Comparison of ENCODE assay signal across 13 cellular contexts in genomic region chr10:98316661-98317060, GRCh38. TPM values are rescaled to one million over a fixed set of nuclear protein-coding genes. Genes with fewer than 3 reads are reported as not detected.
DNase-seq lines count a peak whose midpoint lies in the region; ATAC-seq and TF ChIP-seq lines count a peak whose summit lies in the region.
"Had no signal": no experiment of that assay in that cellular context is flagged by ENCODE, and none has a peak within 500 bp of the region (broad histone marks: within the 10 kb centered on the region; RNA-seq: fewer than 3 reads in every experiment).

No MANE protein-coding gene starts in this region.

- peaks cover 9% of the 10 kb centered on the region for H3K4me1 Mint-ChIP-seq in endothelial cell (ENCODE audit: unreplicated experiment)
- H3K4me1 Mint-ChIP-seq: T-cell had no signal

- H3K4me3 Mint-ChIP-seq in endothelial cell (ENCODE audit: unreplicated experiment), result no peak overlapping the region
- H3K4me3 Mint-ChIP-seq: CD4-positive, alpha-beta T cell; T-cell had no signal

- no peaks in the 10 kb centered on the region for H3K9me3 Mint-ChIP-seq in endothelial cell (ENCODE audit: unreplicated experiment)
- H3K9me3 Mint-ChIP-seq: CD4-positive, alpha-beta T cell; T-cell had no signal

- H3K4me2 ChIP-seq in BLaER1 treated with 17β-estradiol and CSF1 and Interleukin-3, amounts not matched to agents 10 nM and 100 nM, result peak overlapping the region; percentile 46 to 79 (median 75)

- H3K27ac ChIP-seq in BLaER1 treated with 17β-estradiol and CSF1 and Interleukin-3, amounts not matched to agents 10 nM and 100 nM, result peak overlapping the region in 4 of 11 experiments; percentile 19 to 59 (median 37); a peak in 6 of 22 replicates
- H3K27ac ChIP-seq in left lung, result no peak overlapping the region
- H3K27ac ChIP-seq: uterus had no signal

- peaks cover 0 to 15% (median 0%) of the 10 kb centered on the region in 11 experiments; a peak in 4 of 22 replicates for H3K27me3 ChIP-seq in BLaER1 treated with 17β-estradiol and CSF1 and Interleukin-3, amounts not matched to agents 10 nM and 100 nM
- no peaks in the 10 kb centered on the region for H3K27me3 ChIP-seq in left lung
- H3K27me3 ChIP-seq: uterus had no signal

- intact Hi-C loops in left lung (cut with DNase I), result no loop called here
- intact Hi-C loops in posterior vena cava (cut with DNase I), result loop anchor here in 1 of 2 donors (10.0 kb wide), 1 partner anchor 52 kb away; the partner anchor contains the start of gene LOXL4

- no peaks in the 10 kb centered on the region for H3K36me3 ChIP-seq in BLaER1 treated with 17β-estradiol and CSF1 and Interleukin-3, amounts not matched to agents 10 nM and 100 nM
- no peaks in the 10 kb centered on the region for H3K36me3 ChIP-seq in left lung
- H3K36me3 ChIP-seq: uterus had no signal

- H3K9me3 ChIP-seq in BLaER1 treated with 17β-estradiol and CSF1 and Interleukin-3, amounts not matched to agents 10 nM and 100 nM (replicated peaks in 1 of 11), result peaks cover 0 to 8% (median 0%) of the 10 kb centered on the region in 11 experiments; a peak in 2 of 22 replicates
- no peaks in the 10 kb centered on the region for H3K9me3 ChIP-seq in left lung
- H3K9me3 ChIP-seq: uterus had no signal

- DNase-seq in M059J (ENCODE audit: low read depth), result peak; percentile 63
- no peak for DNase-seq in endothelial cell (ENCODE audit: low spot score)
- DNase-seq in left lung, result no peak
- no peak for DNase-seq in NCI-H2196 (lab: John Stamatoyannopoulos, UW; ENCODE audit: unreplicated experiment)
- no peak for DNase-seq in stimulated activated CD4-positive, alpha-beta T cell treated with anti-CD3 and anti-CD28 coated beads, Interleukin-2, amount 100 ng/mL, for 48 hours
- no peak for DNase-seq in posterior vena cava (ENCODE audit: low spot score)
- DNase-seq: activated CD4-positive, alpha-beta T cell treated with anti-CD3 and anti-CD28 coated beads, Interleukin-2, amount 50 U/mL, for 4 hours; activated naive CD4-positive, alpha-beta T cell treated with anti-CD3 and anti-CD28 coated beads, Interleukin-2, amount 50 U/mL, for 16 hours; CD4-positive, alpha-beta T cell; T-cell; uterus had no signal

- peak overlapping the region in 1 of 11 experiments; percentile 12; a peak in 1 of 22 replicates for H3K9ac ChIP-seq in BLaER1 treated with 17β-estradiol and CSF1 and Interleukin-3, amounts not matched to agents 10 nM and 100 nM

- TF ChIP-seq CTCF in endothelial cell (IDR thresholded peaks at IDR 0.05; ENCODE audit: unreplicated experiment) (no peak), left lung (IDR thresholded peaks at IDR 0.05) (no peak)

- no peaks in the 10 kb centered on the region for H3K36me3 Mint-ChIP-seq in endothelial cell (ENCODE audit: low read depth, unreplicated experiment)
- H3K36me3 Mint-ChIP-seq: T-cell had no signal

- no peak overlapping the region for H3K4me3 ChIP-seq in BLaER1 treated with 17β-estradiol and CSF1 and Interleukin-3, amounts not matched to agents 10 nM and 100 nM
- no peak overlapping the region for H3K4me3 ChIP-seq in left lung
- H3K4me3 ChIP-seq: uterus had no signal

- peaks cover 4% of the 10 kb centered on the region for H3K27me3 Mint-ChIP-seq in endothelial cell (ENCODE audit: unreplicated experiment)

- peak overlapping the region; percentile 32 for H3K27ac Mint-ChIP-seq in endothelial cell (ENCODE audit: unreplicated experiment)
- H3K27ac Mint-ChIP-seq: CD4-positive, alpha-beta T cell; T-cell had no signal

- H4K20me1 ChIP-seq in BLaER1 treated with 17β-estradiol and CSF1 and Interleukin-3, amounts not matched to agents 10 nM and 100 nM, result no peaks in the 10 kb centered on the region; a peak in 1 of 22 replicates

- H3K4me1 ChIP-seq in BLaER1 treated with 17β-estradiol and CSF1 and Interleukin-3, amounts not matched to agents 10 nM and 100 nM, result peaks cover 42 to 67% (median 52%) of the 10 kb centered on the region in 10 experiments
- H3K4me1 ChIP-seq in left lung, result peaks cover 8 to 35% of the 10 kb centered on the region in 2 donors
- H3K4me1 ChIP-seq: uterus had no signal

- ATAC-seq in left lung (peak; percentile 55), GM21723 (IDR thresholded peaks at IDR 0.05; ENCODE audit: unreplicated experiment) (no peak)
- ATAC-seq: T-cell had no signal

RNA-seq across cellular contexts. Expression of gene LOXL4, which starts 48.7 kb away (rescaled TPM):
- total RNA-seq in M059J (2014; rRNA removed; shearing (Covaris generic)), result 1.2 and 1.6 TPM in 2 replicates
- 1.8 TPM for total RNA-seq in endothelial cell (ENCODE audit: unreplicated experiment)
- total RNA-seq in left lung, result 1 to 10 TPM; 2.5 to 5.4 TPM
- total RNA-seq in posterior vena cava, result 10 to 100 TPM in 1 of 2 donors, 1 to 10 TPM in 1; 7.6 to 10.9 TPM
- total RNA-seq: CD4-positive, alpha-beta T cell had no signal
